In genomic region chr20:37351689-37352610, GRCh38 we compare ENCODE assay signal across 22 cellular contexts. TPM values are rescaled to one million over a fixed set of nuclear protein-coding genes. Genes with fewer than 3 reads are reported as not detected.
DNase-seq lines count a peak whose midpoint lies in the region; TF ChIP-seq lines count a peak whose summit lies in the region.
"Had no signal": no experiment of that assay in that cellular context is flagged by ENCODE, and none has a peak within 500 bp of the region (broad histone marks: within the 10 kb centered on the region; RNA-seq: fewer than 3 reads in every experiment).

No MANE protein-coding gene starts in this region.

- H3K9me3 ChIP-seq in Karpas-422 (ENCODE audit: low read length) = no peaks in the 10 kb centered on the region
- H3K9me3 ChIP-seq: esophagus muscularis mucosa, gastrocnemius medialis, SJSA1 had no signal

- H3K9ac ChIP-seq in Karpas-422 (ENCODE audit: low read length) = no peak overlapping the region

- H3K79me2 ChIP-seq in Karpas-422 (ENCODE audit: low read length) = peaks cover 84% of the 10 kb centered on the region

- H3K27ac ChIP-seq in Karpas-422 (ENCODE audit: low read length) = peak overlapping the region; percentile 45; the same call in 1 of the 2 replicates
- H3K27ac ChIP-seq: esophagus muscularis mucosa, gastrocnemius medialis, PC-9, SJSA1 had no signal

- H3K4me3 ChIP-seq in AG10803 (ENCODE audit: low read length) (no peak overlapping the region), Karpas-422 (ENCODE audit: low read length) (no peak overlapping the region)
- H3K4me3 ChIP-seq: esophagus muscularis mucosa, gastrocnemius medialis, lung, PC-9, SJSA1 had no signal

- no peaks in the 10 kb centered on the region for H3K27me3 Mint-ChIP-seq in dendritic cell treated with granulocyte-macrophage colony-stimulating factor and Interleukin-4, amounts not matched to agents 40 ng/mL and 50 ng/mL, for 4 days
- H3K27me3 Mint-ChIP-seq: activated CD4-positive, alpha-beta T cell treated with anti-CD3 and anti-CD28 coated beads, Interleukin-2, amount 10 ng/mL, durations not matched to agents 24 days and 14 days; activated CD8-positive, alpha-beta memory T cell treated with anti-CD3 and anti-CD28 coated beads, Interleukin-2, amount 10 ng/mL, durations not matched to agents 7 days and 5 days had no signal

- 0 out of 2 replicates have a peak, but pooled peaks cover 11% of the 10 kb centered on the region for H3K36me3 ChIP-seq in Karpas-422 (ENCODE audit: insufficient read depth, low read length)
- H3K36me3 ChIP-seq: gastrocnemius medialis had no signal

- peak overlapping the region; percentile 14 for H3K27ac Mint-ChIP-seq in dendritic cell treated with granulocyte-macrophage colony-stimulating factor and Interleukin-4, amounts not matched to agents 40 ng/mL and 50 ng/mL, for 4 days
- H3K27ac Mint-ChIP-seq: activated CD4-positive, alpha-beta T cell treated with anti-CD3 and anti-CD28 coated beads, Interleukin-2, amount 10 ng/mL, durations not matched to agents 24 days and 14 days; activated CD8-positive, alpha-beta memory T cell treated with anti-CD3 and anti-CD28 coated beads, Interleukin-2, amount 10 ng/mL, durations not matched to agents 7 days and 5 days; T-helper 1 cell treated with Interleukin-12 subunit alpha and Interleukin-12 subunit beta and Interleukin-4 antibody, amounts not matched to agents 30 μg/mL and 1 μg/mL, for 36 hours had no signal

- H3K4me3 Mint-ChIP-seq in dendritic cell treated with granulocyte-macrophage colony-stimulating factor and Interleukin-4, amounts not matched to agents 40 ng/mL and 50 ng/mL, for 4 days = no peak overlapping the region
- H3K4me3 Mint-ChIP-seq: activated CD4-positive, alpha-beta T cell treated with anti-CD3 and anti-CD28 coated beads, Interleukin-2, amount 10 ng/mL, durations not matched to agents 24 days and 14 days; activated CD8-positive, alpha-beta memory T cell treated with anti-CD3 and anti-CD28 coated beads, Interleukin-2, amount 10 ng/mL, durations not matched to agents 7 days and 5 days; T-helper 1 cell treated with Interleukin-12 subunit alpha and Interleukin-12 subunit beta and Interleukin-4 antibody, amounts not matched to agents 30 μg/mL and 1 μg/mL, for 36 hours had no signal

- no peak for TF ChIP-seq CTCF in AG10803 (conservative IDR thresholded peaks at IDR 0.05; ENCODE audit: low read length)

- peaks cover 70% of the 10 kb centered on the region for H3K36me3 Mint-ChIP-seq in dendritic cell treated with granulocyte-macrophage colony-stimulating factor and Interleukin-4, amounts not matched to agents 40 ng/mL and 50 ng/mL, for 4 days (ENCODE audit: low read depth)
- H3K36me3 Mint-ChIP-seq: activated CD8-positive, alpha-beta memory T cell treated with anti-CD3 and anti-CD28 coated beads, Interleukin-2, amount 10 ng/mL, durations not matched to agents 7 days and 5 days; activated naive CD4-positive, alpha-beta T cell treated with anti-CD3 and anti-CD28 coated beads, Interleukin-2, amount 50 U/mL, for 72 hours had no signal

- H3K4me1 ChIP-seq in Karpas-422 (ENCODE audit: low read length) = peaks cover 81% of the 10 kb centered on the region

- no peaks in the 10 kb centered on the region for H3K9me2 ChIP-seq in Karpas-422 (replicated peaks; ENCODE audit: insufficient read depth, low read length)

- intact Hi-C loops in dendritic cell treated with granulocyte-macrophage colony-stimulating factor and Interleukin-4, amounts not matched to agents 40 ng/mL and 50 ng/mL, for 4 days (cut with micrococcal nuclease) = no loop called here

- H3K4me2 ChIP-seq in Karpas-422 (ENCODE audit: low read depth, low read length, poor library complexity, severe bottlenecking) = no peak overlapping the region
- H3K4me2 ChIP-seq: PC-9 had no signal

- peak; percentile 46 for DNase-seq in AG10803 (ENCODE audit: low read depth)
- no peak for DNase-seq in Karpas-422
- peak; percentile 66 for DNase-seq in renal cortical epithelial cell (ENCODE audit: low read depth)
- DNase-seq in NCI-H1694 treated with DMSO at 0.1 percent for 48 hours (lab: John Stamatoyannopoulos, UW) = no peak
- no peak for DNase-seq in RKO (ENCODE audit: low spot score)
- no peak for DNase-seq in activated naive CD4-positive, alpha-beta T cell treated with Interleukin-2 at 50 U/mL for 16 hours
- DNase-seq: activated CD4-positive, alpha-beta T cell treated with anti-CD3 and anti-CD28 coated beads, Interleukin-2, amount 10 ng/mL, durations not matched to agents 24 days and 14 days; activated CD8-positive, alpha-beta memory T cell treated with anti-CD3 and anti-CD28 coated beads, Interleukin-2, amount 10 ng/mL, durations not matched to agents 7 days and 5 days; DMS79; effector memory CD4-positive, alpha-beta T cell; gastrocnemius medialis; NCI-H187 treated with DMSO at 0.1 percent for 48 hours; NCI-H345; NCI-H82; PC-9; stimulated activated CD4-positive, alpha-beta T cell treated with anti-CD3 and anti-CD28 coated beads, Interleukin-4, amount 100 ng/mL, for 4 hours had no signal

- H2AFZ ChIP-seq in Karpas-422 (ENCODE audit: low read length) = no peak overlapping the region
- H2AFZ ChIP-seq: PC-9 had no signal

- peaks cover 100% of the 10 kb centered on the region for H3K4me1 Mint-ChIP-seq in dendritic cell treated with granulocyte-macrophage colony-stimulating factor and Interleukin-4, amounts not matched to agents 40 ng/mL and 50 ng/mL, for 4 days (ENCODE audit: low read depth)
- H3K4me1 Mint-ChIP-seq: activated CD8-positive, alpha-beta memory T cell treated with anti-CD3 and anti-CD28 coated beads, Interleukin-2, amount 10 ng/mL, durations not matched to agents 7 days and 5 days had no signal

- H3K27me3 ChIP-seq in Karpas-422 (ENCODE audit: low read length) = no peaks in the 10 kb centered on the region
- H3K27me3 ChIP-seq: esophagus muscularis mucosa, gastrocnemius medialis, SJSA1 had no signal

- no peaks in the 10 kb centered on the region for H3K9me3 Mint-ChIP-seq in dendritic cell treated with granulocyte-macrophage colony-stimulating factor and Interleukin-4, amounts not matched to agents 40 ng/mL and 50 ng/mL, for 4 days
- H3K9me3 Mint-ChIP-seq: activated CD4-positive, alpha-beta T cell treated with anti-CD3 and anti-CD28 coated beads, Interleukin-2, amount 10 ng/mL, durations not matched to agents 24 days and 14 days; activated naive CD4-positive, alpha-beta T cell treated with anti-CD3 and anti-CD28 coated beads, Interleukin-2, amount 50 U/mL, for 72 hours; T-helper 1 cell treated with Interleukin-12 subunit alpha and Interleukin-12 subunit beta and Interleukin-4 antibody, amounts not matched to agents 30 μg/mL and 1 μg/mL, for 36 hours had no signal

- H4K20me1 ChIP-seq in Karpas-422 (ENCODE audit: insufficient read depth, low read depth, low read length) = peaks cover 19% of the 10 kb centered on the region

RNA-seq across cellular contexts. Expression of gene SRC, which starts 6.0 kb away (rescaled TPM):
- 39.9 and 41.5 TPM in 2 replicates for total RNA-seq in Karpas-422 (2014; rRNA removed; shearing (Covaris generic); ENCODE audit: low replicate concordance)
- total RNA-seq in renal cortical epithelial cell = 36.6 and 58.6 TPM in 2 replicates

Comparison
In these comparisons a context has a peak if more than half of its experiments do, and no peak if none do; other contexts are left out.
1. DNase-seq: peak in AG10803 (single experiment) and renal cortical epithelial cell (single experiment); none in Karpas-422 (single experiment), NCI-H1694 treated with DMSO at 0.1 percent for 48 hours (single experiment), RKO (single experiment) and activated naive CD4-positive, alpha-beta T cell treated with Interleukin-2 at 50 U/mL for 16 hours (single experiment).